ENCODE assay signal across 8 cellular contexts in the genomic region with DNA sequence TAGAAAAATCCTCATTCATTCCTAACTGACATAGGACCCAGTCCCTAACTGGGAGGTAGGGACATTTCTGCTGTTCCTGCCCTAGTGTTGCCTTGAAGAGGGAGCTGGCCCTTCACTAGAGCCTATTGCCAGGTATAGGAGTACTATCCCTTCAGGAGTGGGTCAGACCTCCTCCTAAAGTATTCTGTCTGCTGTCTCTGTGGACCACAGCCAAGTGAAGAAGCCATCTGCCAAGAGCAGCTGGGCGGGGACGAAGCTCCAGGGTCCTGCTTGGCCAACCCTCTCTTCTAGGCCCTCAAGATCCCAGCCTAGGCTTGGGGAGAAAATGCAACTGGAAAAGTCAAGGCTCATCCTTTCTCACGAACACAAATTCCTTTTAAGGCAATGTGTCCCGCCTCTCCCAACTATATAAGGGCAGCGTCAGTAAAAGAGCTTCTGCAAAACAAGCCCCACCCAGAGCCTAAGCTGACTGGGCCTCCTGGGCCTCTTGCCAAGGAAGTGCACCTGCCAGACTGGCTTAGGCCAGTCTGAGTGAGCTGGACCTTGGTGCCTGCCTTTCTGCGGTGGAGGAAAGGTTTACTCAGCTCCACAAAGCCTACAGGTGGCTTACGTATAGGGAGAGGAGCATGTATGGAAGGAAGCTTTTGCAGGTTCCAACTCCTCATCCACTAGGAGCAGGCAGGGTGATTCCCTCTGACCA. TPM values are rescaled to one million over a fixed set of nuclear protein-coding genes. Genes with fewer than 3 reads are reported as not detected.
A peak's percentile ranks its signal among the peaks of the same experiment; 100 is the strongest.
DNase-seq lines count a peak whose midpoint lies in the region; ATAC-seq and TF ChIP-seq lines count a peak whose summit lies in the region.

No MANE protein-coding gene starts in this region.

- H3K4me3 Mint-ChIP-seq in stimulated activated naive CD8-positive, alpha-beta T cell treated with anti-CD3 and anti-CD28 coated beads, Interleukin-15, amount 100 ng/mL, for 72 hours, result peak overlapping the region; percentile 95

- H3K4me3 ChIP-seq in GM12865 (ENCODE audit: low read depth, low read length) (peak overlapping the region; percentile 61), duodenal mucosa (ENCODE audit: low read depth in 1 of 2, low read length in 2 of 2) (peak overlapping the region; percentile 86 to 87), liver (ENCODE audit: low read depth in 1 of 3, low read length in 3 of 3) (peak overlapping the region; percentile 2 to 71 (median 68))

- H3K9ac ChIP-seq in duodenal mucosa (ENCODE audit: low read depth in 1 of 2, low read length in 2 of 2) (peak overlapping the region; percentile 85 to 87), liver (ENCODE audit: low read depth in 1 of 2, low read length in 2 of 2) (peak overlapping the region in 1 of 2 donors; percentile 2)

- WGBS in liver, result 15% methylated on average over 7 of the region's 7 CpGs

- DNase-seq in A172 (ENCODE audit: low spot score) (peak; percentile 100), GM12865 (ENCODE audit: low read depth) (peak; percentile 76), NCI-H1417 treated with DMSO at 0.1 percent for 48 hours (lab: John Stamatoyannopoulos, UW) (peak; percentile 66), T follicular helper cell (ENCODE audit: low read depth) (peak; percentile 7)
- peak; percentile 5 to 26 for DNase-seq in stimulated activated naive CD8-positive, alpha-beta T cell treated with anti-CD3 and anti-CD28 coated beads, Interleukin-15, amount 100 ng/mL, for 72 hours

- TF ChIP-seq RAD21 in liver (IDR thresholded peaks at IDR 0.05), result peak; percentile 24 to 38

- peaks cover 23 to 26% of the 10 kb centered on the region in 2 donors for H3K4me1 ChIP-seq in duodenal mucosa (ENCODE audit: control insufficient read depth in 1 of 2, insufficient read depth in 2 of 2, low read length in 2 of 2)
- H3K4me1 ChIP-seq in liver (ENCODE audit: control insufficient read depth in 4 of 4, insufficient read depth in 4 of 4, low read length in 3 of 4), result peaks cover 0 to 24% (median 18%) of the 10 kb centered on the region in 4 donors

- TF ChIP-seq CTCF in GM12865 (IDR thresholded peaks at IDR 0.05; ENCODE audit: insufficient read depth, low read depth, low read length, missing control alignments) (no peak), liver (IDR thresholded peaks at IDR 0.05; ENCODE audit: low read depth, low read length, missing input control) (no peak)

- H3K4me1 Mint-ChIP-seq in stimulated activated naive CD8-positive, alpha-beta T cell treated with anti-CD3 and anti-CD28 coated beads, Interleukin-15, amount 100 ng/mL, for 72 hours, result peaks cover 21% of the 10 kb centered on the region

- H3K36me3 ChIP-seq in duodenal mucosa (ENCODE audit: control insufficient read depth in 1 of 2, insufficient read depth in 2 of 2, low read length in 2 of 2) (peaks cover 4 to 30% of the 10 kb centered on the region in 2 donors), liver (ENCODE audit: control insufficient read depth in 4 of 4, insufficient read depth in 3 of 4, low read depth in 1 of 4, low read length in 3 of 4) (peaks cover 4 to 34% (median 32%) of the 10 kb centered on the region in 4 donors)

- no peak overlapping the region for H3K27ac Mint-ChIP-seq in stimulated activated naive CD8-positive, alpha-beta T cell treated with anti-CD3 and anti-CD28 coated beads, Interleukin-15, amount 100 ng/mL, for 72 hours

- H3K27me3 Mint-ChIP-seq in stimulated activated naive CD8-positive, alpha-beta T cell treated with anti-CD3 and anti-CD28 coated beads, Interleukin-15, amount 100 ng/mL, for 72 hours, result peaks cover 25% of the 10 kb centered on the region

- H3K9me3 ChIP-seq in duodenal mucosa (ENCODE audit: control insufficient read depth in 1 of 2, low read length in 2 of 2) (no peaks in the 10 kb centered on the region), liver (ENCODE audit: control insufficient read depth in 4 of 4, low read length in 3 of 4) (no peaks in the 10 kb centered on the region)

- peak; percentile 29 for ATAC-seq in HG02870 (IDR thresholded peaks at IDR 0.05; ENCODE audit: unreplicated experiment)
- peak; percentile 23 for ATAC-seq in stimulated activated naive CD8-positive, alpha-beta T cell treated with anti-CD3 and anti-CD28 coated beads, Interleukin-15, amount 100 ng/mL, for 72 hours

- H3K27me3 ChIP-seq in duodenal mucosa (ENCODE audit: control insufficient read depth in 1 of 2, insufficient read depth in 2 of 2, low read length in 2 of 2), result no peaks in the 10 kb centered on the region
- no peaks in the 10 kb centered on the region for H3K27me3 ChIP-seq in liver (ENCODE audit: control insufficient read depth in 4 of 4, insufficient read depth in 4 of 4, low read length in 3 of 4)

- H3K9me3 Mint-ChIP-seq in stimulated activated naive CD8-positive, alpha-beta T cell treated with anti-CD3 and anti-CD28 coated beads, Interleukin-15, amount 100 ng/mL, for 72 hours, result no peaks in the 10 kb centered on the region

- peak overlapping the region; percentile 95 for H3K27ac ChIP-seq in duodenal mucosa (ENCODE audit: low read depth, low read length)
- peak overlapping the region; percentile 83 to 85 for H3K27ac ChIP-seq in liver (ENCODE audit: low read depth in 1 of 2, low read length in 2 of 2)

TF ChIP-seq in liver, 16 proteins besides CTCF, POLR2A, EP300 and RAD21:
- TF ChIP-seq HNF4A (conservative IDR thresholded peaks at IDR 0.05) (peak; percentile 71 to 82), EGR1 (IDR thresholded peaks at IDR 0.05; ENCODE audit: low read depth in 2 of 2) (peak in 1 of 2 donors; percentile 60), FOXA1 (IDR thresholded peaks at IDR 0.05) (no peak), HNF4G (IDR thresholded peaks at IDR 0.05) (no peak), JUND (IDR thresholded peaks at IDR 0.05) (peak; percentile 14 to 59), NR2F2 (IDR thresholded peaks at IDR 0.05) (no peak), RXRA (IDR thresholded peaks at IDR 0.05) (peak in 1 of 2 donors; percentile 74), FOXA2 (IDR thresholded peaks at IDR 0.05) (peak; percentile 10), TAF1 (conservative IDR thresholded peaks at IDR 0.05) (no peak), SP1 (IDR thresholded peaks at IDR 0.05) (peak; percentile 66), YY1 (IDR thresholded peaks at IDR 0.05) (peak; percentile 12)
- TF ChIP-seq, protein P1, sequence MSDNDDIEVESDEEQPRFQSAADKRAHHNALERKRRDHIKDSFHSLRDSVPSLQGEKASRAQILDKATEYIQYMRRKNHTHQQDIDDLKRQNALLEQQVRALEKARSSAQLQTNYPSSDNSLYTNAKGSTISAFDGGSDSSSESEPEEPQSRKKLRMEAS (IDR thresholded peaks at IDR 0.05), result peak; percentile 82
- TF ChIP-seq, protein P2, sequence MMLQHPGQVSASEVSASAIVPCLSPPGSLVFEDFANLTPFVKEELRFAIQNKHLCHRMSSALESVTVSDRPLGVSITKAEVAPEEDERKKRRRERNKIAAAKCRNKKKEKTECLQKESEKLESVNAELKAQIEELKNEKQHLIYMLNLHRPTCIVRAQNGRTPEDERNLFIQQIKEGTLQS (IDR thresholded peaks at IDR 0.05), result no peak
- TF ChIP-seq, protein P3, sequence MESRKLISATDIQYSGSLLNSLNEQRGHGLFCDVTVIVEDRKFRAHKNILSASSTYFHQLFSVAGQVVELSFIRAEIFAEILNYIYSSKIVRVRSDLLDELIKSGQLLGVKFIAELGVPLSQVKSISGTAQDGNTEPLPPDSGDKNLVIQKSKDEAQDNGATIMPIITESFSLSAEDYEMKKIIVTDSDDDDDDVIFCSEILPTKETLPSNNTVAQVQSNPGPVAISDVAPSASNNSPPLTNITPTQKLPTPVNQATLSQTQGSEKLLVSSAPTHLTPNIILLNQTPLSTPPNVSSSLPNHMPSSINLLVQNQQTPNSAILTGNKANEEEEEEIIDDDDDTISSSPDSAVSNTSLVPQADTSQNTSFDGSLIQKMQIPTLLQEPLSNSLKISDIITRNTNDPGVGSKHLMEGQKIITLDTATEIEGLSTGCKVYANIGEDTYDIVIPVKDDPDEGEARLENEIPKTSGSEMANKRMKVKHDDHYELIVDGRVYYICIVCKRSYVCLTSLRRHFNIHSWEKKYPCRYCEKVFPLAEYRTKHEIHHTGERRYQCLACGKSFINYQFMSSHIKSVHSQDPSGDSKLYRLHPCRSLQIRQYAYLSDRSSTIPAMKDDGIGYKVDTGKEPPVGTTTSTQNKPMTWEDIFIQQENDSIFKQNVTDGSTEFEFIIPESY (IDR thresholded peaks at IDR 0.05), result no peak
- TF ChIP-seq, protein P4, sequence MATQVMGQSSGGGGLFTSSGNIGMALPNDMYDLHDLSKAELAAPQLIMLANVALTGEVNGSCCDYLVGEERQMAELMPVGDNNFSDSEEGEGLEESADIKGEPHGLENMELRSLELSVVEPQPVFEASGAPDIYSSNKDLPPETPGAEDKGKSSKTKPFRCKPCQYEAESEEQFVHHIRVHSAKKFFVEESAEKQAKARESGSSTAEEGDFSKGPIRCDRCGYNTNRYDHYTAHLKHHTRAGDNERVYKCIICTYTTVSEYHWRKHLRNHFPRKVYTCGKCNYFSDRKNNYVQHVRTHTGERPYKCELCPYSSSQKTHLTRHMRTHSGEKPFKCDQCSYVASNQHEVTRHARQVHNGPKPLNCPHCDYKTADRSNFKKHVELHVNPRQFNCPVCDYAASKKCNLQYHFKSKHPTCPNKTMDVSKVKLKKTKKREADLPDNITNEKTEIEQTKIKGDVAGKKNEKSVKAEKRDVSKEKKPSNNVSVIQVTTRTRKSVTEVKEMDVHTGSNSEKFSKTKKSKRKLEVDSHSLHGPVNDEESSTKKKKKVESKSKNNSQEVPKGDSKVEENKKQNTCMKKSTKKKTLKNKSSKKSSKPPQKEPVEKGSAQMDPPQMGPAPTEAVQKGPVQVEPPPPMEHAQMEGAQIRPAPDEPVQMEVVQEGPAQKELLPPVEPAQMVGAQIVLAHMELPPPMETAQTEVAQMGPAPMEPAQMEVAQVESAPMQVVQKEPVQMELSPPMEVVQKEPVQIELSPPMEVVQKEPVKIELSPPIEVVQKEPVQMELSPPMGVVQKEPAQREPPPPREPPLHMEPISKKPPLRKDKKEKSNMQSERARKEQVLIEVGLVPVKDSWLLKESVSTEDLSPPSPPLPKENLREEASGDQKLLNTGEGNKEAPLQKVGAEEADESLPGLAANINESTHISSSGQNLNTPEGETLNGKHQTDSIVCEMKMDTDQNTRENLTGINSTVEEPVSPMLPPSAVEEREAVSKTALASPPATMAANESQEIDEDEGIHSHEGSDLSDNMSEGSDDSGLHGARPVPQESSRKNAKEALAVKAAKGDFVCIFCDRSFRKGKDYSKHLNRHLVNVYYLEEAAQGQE (IDR thresholded peaks at IDR 0.05), result no peak

RNA-seq across cellular contexts. Expression of a gene that starts 0.6 kb away (rescaled TPM):
- total RNA-seq in A172 (2014; rRNA removed; shearing (Covaris generic)), result 64.3 and 99.0 TPM in 2 replicates
- total RNA-seq in liver, result 1 to 10 TPM; 3.4 to 4.8 TPM
- 1 to 10 TPM; 1.7 to 2.6 TPM for polyA plus RNA-seq in liver

RNA-seq across cellular contexts. Expression of a gene that starts 28.3 kb away (rescaled TPM):
- total RNA-seq in A172 (2014; rRNA removed; shearing (Covaris generic)), result 0.93 and 3.2 TPM in 2 replicates
- total RNA-seq in liver, result 10 to 100 TPM; 16.9 to 48.9 TPM
- 10 to 100 TPM; 19.3 to 19.5 TPM for polyA plus RNA-seq in liver

Comparison
In these comparisons a context has a peak if more than half of its experiments do, and no peak if none do; other contexts are left out.
1. Peak in every context shown above with its lines: DNase-seq, ATAC-seq, H3K4me3 ChIP-seq and H3K27ac ChIP-seq.
2. DNase-seq: peak in every context shown above with its lines; median percentile 100 in A172; 76 in GM12865; 66 in NCI-H1417 treated with DMSO at 0.1 percent for 48 hours; 16 in stimulated activated naive CD8-positive, alpha-beta T cell treated with anti-CD3 and anti-CD28 coated beads, Interleukin-15, amount 100 ng/mL, for 72 hours; 7 in T follicular helper cell.
3. RNA of a gene that starts 0.6 kb away (total RNA-seq): 64.3 to 99.0 TPM in A172; 3.4 to 4.8 TPM in liver; every median in the first group is over 10 times any median in the second.